ENCODE assay signal across 20 cellular contexts in genomic region chr12:3049596-3050314, GRCh38. TPM values are rescaled to one million over a fixed set of nuclear protein-coding genes. Genes with fewer than 3 reads are reported as not detected.
DNase-seq lines count a peak whose midpoint lies in the region; ATAC-seq lines count a peak whose summit lies in the region.
"Had no signal": no experiment of that assay in that cellular context is flagged by ENCODE, and none has a peak within 500 bp of the region (broad histone marks: within the 10 kb centered on the region; RNA-seq: fewer than 3 reads in every experiment).

No MANE protein-coding gene starts in this region.

- peaks cover 6 to 10% of the 10 kb centered on the region in 2 donors for H3K4me1 ChIP-seq in neuronal stem cell (ENCODE audit: control insufficient read depth in 2 of 2, insufficient read depth in 1 of 2, low read depth in 1 of 2, low read length in 2 of 2)
- H3K4me1 ChIP-seq in naive thymus-derived CD4-positive, alpha-beta T cell (ENCODE audit: control insufficient read depth in 2 of 2, insufficient read depth in 2 of 2, low read length in 2 of 2): no peaks in the 10 kb centered on the region

- H3K79me1 ChIP-seq in neuronal stem cell (ENCODE audit: low read depth, low read length): no peaks in the 10 kb centered on the region

- H4K91ac ChIP-seq in neuronal stem cell (ENCODE audit: low read depth, low read length, poor library complexity): no peak overlapping the region

- no peak overlapping the region for H3K14ac ChIP-seq in neuronal stem cell (ENCODE audit: low read length)

- no peak overlapping the region for H2BK12ac ChIP-seq in neuronal stem cell (ENCODE audit: low read length)

- CTCF ChIA-PET in naive thymus-derived CD4-positive, alpha-beta T cell (lab: Charles Lee): no interaction called here

- no peak overlapping the region for H3K4me3 Mint-ChIP-seq in naive thymus-derived CD4-positive, alpha-beta T cell
- H3K4me3 Mint-ChIP-seq: activated CD4-positive, alpha-beta T cell treated with anti-CD3 and anti-CD28 coated beads, Interleukin-2, amount 10 ng/mL, durations not matched to agents 7 days and 5 days had no signal

- H3K9me3 Mint-ChIP-seq in naive thymus-derived CD4-positive, alpha-beta T cell: no peaks in the 10 kb centered on the region
- H3K9me3 Mint-ChIP-seq: activated CD4-positive, alpha-beta T cell treated with anti-CD3 and anti-CD28 coated beads, Interleukin-2, amount 10 ng/mL, durations not matched to agents 7 days and 5 days; activated naive CD4-positive, alpha-beta T cell treated with anti-CD3 and anti-CD28 coated beads, Interleukin-2, amount 50 U/mL, for 72 hours had no signal

- no peak overlapping the region for H4K8ac ChIP-seq in neuronal stem cell (ENCODE audit: low read depth, low read length)

- no CpG with 5 or more reads among the region's 11 CpGs for WGBS in neuronal stem cell (ENCODE audit: extremely low coverage in 2 of 2, insufficient read length in 2 of 2, insufficient replicate concordance in 1 of 2), 2 donors

- no peak overlapping the region for H3K9ac ChIP-seq in neuronal stem cell (ENCODE audit: low read depth, low read length, poor library complexity)
- H3K9ac ChIP-seq: parathyroid adenoma had no signal

- H3K27me3 ChIP-seq in neuronal stem cell (ENCODE audit: control insufficient read depth in 3 of 3, insufficient read depth in 3 of 3, low read depth in 1 of 3, low read length in 3 of 3): no peaks in the 10 kb centered on the region
- no peaks in the 10 kb centered on the region for H3K27me3 ChIP-seq in naive thymus-derived CD4-positive, alpha-beta T cell (ENCODE audit: control insufficient read depth in 2 of 2, insufficient read depth in 2 of 2, low read length in 2 of 2)
- H3K27me3 ChIP-seq: brain microvascular endothelial cell, esophagus muscularis mucosa, heart left ventricle had no signal

- no peaks in the 10 kb centered on the region for H3K9me3 ChIP-seq in neuronal stem cell (replicated peaks in 1 of 2; ENCODE audit: control insufficient read depth in 2 of 2, insufficient read depth in 1 of 2, low read depth in 1 of 2, low read length in 2 of 2)
- H3K9me3 ChIP-seq in naive thymus-derived CD4-positive, alpha-beta T cell (ENCODE audit: control insufficient read depth in 2 of 3, low read length in 3 of 3): no peaks in the 10 kb centered on the region
- H3K9me3 ChIP-seq: esophagus muscularis mucosa, heart left ventricle had no signal

- peak overlapping the region; percentile 20 for H2BK15ac ChIP-seq in neuronal stem cell (ENCODE audit: low read length)

- H3K4me3 ChIP-seq in neuronal stem cell (ENCODE audit: low read length in 2 of 2): no peak overlapping the region
- no peak overlapping the region for H3K4me3 ChIP-seq in naive thymus-derived CD4-positive, alpha-beta T cell (ENCODE audit: low read length)
- H3K4me3 ChIP-seq: esophagus muscularis mucosa, heart left ventricle had no signal

- no peak overlapping the region for H2BK120ac ChIP-seq in neuronal stem cell (ENCODE audit: low read depth, low read length)

- no peak overlapping the region for H3K4me2 ChIP-seq in neuronal stem cell (ENCODE audit: insufficient read depth, low read length, poor library complexity, severe bottlenecking)

- H3K27me3 Mint-ChIP-seq in naive thymus-derived CD4-positive, alpha-beta T cell: peaks cover 0 to 45% (median 20%) of the 10 kb centered on the region in 5 donors

- no peak overlapping the region for H3K27ac ChIP-seq in neuronal stem cell (replicated peaks; ENCODE audit: low read length)
- no peak overlapping the region for H3K27ac ChIP-seq in naive thymus-derived CD4-positive, alpha-beta T cell (ENCODE audit: low read depth, low read length)
- H3K27ac ChIP-seq: brain microvascular endothelial cell, esophagus muscularis mucosa, heart left ventricle, parathyroid adenoma had no signal

- intact Hi-C loops in naive thymus-derived CD4-positive, alpha-beta T cell (cut with micrococcal nuclease): no loop called here
- intact Hi-C loops in left ventricle myocardium superior (cut with micrococcal nuclease): no loop called here

- no peak overlapping the region for H3K4ac ChIP-seq in neuronal stem cell (ENCODE audit: low read length)

- ATAC-seq in naive thymus-derived CD4-positive, alpha-beta T cell: no peak
- no peak for ATAC-seq in left ventricle myocardium superior
- ATAC-seq: activated naive CD4-positive, alpha-beta T cell treated with anti-CD3 and anti-CD28 coated beads, Interleukin-2, amount 50 U/mL, for 72 hours; heart left ventricle had no signal

- H3K4me1 Mint-ChIP-seq in naive thymus-derived CD4-positive, alpha-beta T cell: peaks cover 0 to 3% (median 0%) of the 10 kb centered on the region in 7 donors
- H3K4me1 Mint-ChIP-seq: activated CD4-positive, alpha-beta T cell treated with anti-CD3 and anti-CD28 coated beads, Interleukin-2, amount 10 ng/mL, durations not matched to agents 7 days and 5 days had no signal

- H3K36me3 Mint-ChIP-seq in naive thymus-derived CD4-positive, alpha-beta T cell: no peaks in the 10 kb centered on the region
- H3K36me3 Mint-ChIP-seq: activated naive CD4-positive, alpha-beta T cell treated with anti-CD3 and anti-CD28 coated beads, Interleukin-2, amount 50 U/mL, for 72 hours had no signal

- POLR2A ChIA-PET in naive thymus-derived CD4-positive, alpha-beta T cell (lab: Charles Lee): no interaction called here

- peak overlapping the region; percentile 36 for H3K18ac ChIP-seq in neuronal stem cell (ENCODE audit: low read length)

- no peak overlapping the region for H3K23ac ChIP-seq in neuronal stem cell (ENCODE audit: low read depth, low read length, poor library complexity)

- H2AK5ac ChIP-seq in neuronal stem cell (ENCODE audit: low read depth, low read length): no peak overlapping the region

- H3K36me3 ChIP-seq in neuronal stem cell (replicated peaks in 1 of 2; ENCODE audit: control insufficient read depth in 2 of 2, insufficient read depth in 2 of 2, low read length in 2 of 2): no peaks in the 10 kb centered on the region
- no peaks in the 10 kb centered on the region for H3K36me3 ChIP-seq in naive thymus-derived CD4-positive, alpha-beta T cell (ENCODE audit: control insufficient read depth in 2 of 3, insufficient read depth in 3 of 3, low read length in 3 of 3)
- H3K36me3 ChIP-seq: brain microvascular endothelial cell, esophagus muscularis mucosa, heart left ventricle had no signal

- DNase-seq in DMS53 treated with DMSO at 0.1 percent for 48 hours (lab: John Stamatoyannopoulos, UW; ENCODE audit: unreplicated experiment) (peak; percentile 52), LHCN-M2 (ENCODE audit: low read depth) (peak; percentile 61), cerebellum (ENCODE audit: low spot score) (peak; percentile 41), neuronal stem cell (ENCODE audit: low spot score) (no peak), SKM-1 (lab: John Stamatoyannopoulos, UW; ENCODE audit: unreplicated experiment) (no peak), left ventricle myocardium superior (no peak), germinal center (ENCODE audit: low spot score) (no peak)
- DNase-seq in naive thymus-derived CD4-positive, alpha-beta T cell: no peak
- DNase-seq: activated CD4-positive, alpha-beta T cell treated with anti-CD3 and anti-CD28 coated beads, Interleukin-2, amount 10 ng/mL, durations not matched to agents 7 days and 5 days; AML-193; brain microvascular endothelial cell; dermis blood vessel endothelial cell; GOT3; islet precursor cell; NCI-H2107; SIG-M5 had no signal

- no peak overlapping the region for H2BK5ac ChIP-seq in neuronal stem cell (ENCODE audit: low read length)

- no peak overlapping the region for H2AFZ ChIP-seq in neuronal stem cell (ENCODE audit: low read length)
- H2AFZ ChIP-seq: parathyroid adenoma had no signal

- H3K27ac Mint-ChIP-seq in naive thymus-derived CD4-positive, alpha-beta T cell: peak overlapping the region in 1 of 9 donors; percentile 41
- H3K27ac Mint-ChIP-seq: activated naive CD4-positive, alpha-beta T cell treated with anti-CD3 and anti-CD28 coated beads, Interleukin-2, amount 50 U/mL, for 72 hours had no signal

RNA-seq across cellular contexts. Expression of gene TSPAN9, which starts 27.4 kb away (rescaled TPM):
- total RNA-seq in LHCN-M2 (2014; rRNA removed) (19.9 and 28.7 TPM in 2 replicates), cerebellum (70.4 TPM), left ventricle myocardium superior (159 TPM)
- polyA plus RNA-seq in LHCN-M2 (2012): 32.1 TPM
- 12.5 TPM for polyA plus RNA-seq in neuronal stem cell (2013, experiment 1 of 2)
- 12.5 TPM for polyA plus RNA-seq in neuronal stem cell (2013, experiment 2 of 2)
- 1 to 10 TPM in 4 of 5 experiments, not detected in 1; 1.0 to 1.8 (median 1.3) TPM for total RNA-seq in naive thymus-derived CD4-positive, alpha-beta T cell
- polyA plus RNA-seq in naive thymus-derived CD4-positive, alpha-beta T cell: under 1 TPM; 0.20 to 0.41 TPM

Comparison
In these comparisons a context has a peak if more than half of its experiments do, and no peak if none do; other contexts are left out.
1. DNase-seq: peak in DMS53 treated with DMSO at 0.1 percent for 48 hours (single experiment), LHCN-M2 (single experiment) and cerebellum (single experiment); none in neuronal stem cell (single experiment), SKM-1 (single experiment), naive thymus-derived CD4-positive, alpha-beta T cell (0 of 9), left ventricle myocardium superior (single experiment) and germinal center (single experiment).